ENCODE assay signal across 1 cellular context in genomic region chr19:43594081-43594697, GRCh38.
TF ChIP-seq lines count a peak whose summit lies in the region.

No MANE protein-coding gene starts in this region.

TF ChIP-seq in endothelial cell of umbilical vein, 7 proteins besides CTCF, POLR2A, EP300 and RAD21:
- TF ChIP-seq GATA2 (IDR thresholded peaks at IDR 0.05; ENCODE audit: insufficient read depth, insufficient read length, low read depth, low read length), result no peak
- TF ChIP-seq JUN (IDR thresholded peaks at IDR 0.05; ENCODE audit: borderline replicate concordance, insufficient read depth, insufficient read length, low read depth), result no peak
- TF ChIP-seq, protein P1, sequence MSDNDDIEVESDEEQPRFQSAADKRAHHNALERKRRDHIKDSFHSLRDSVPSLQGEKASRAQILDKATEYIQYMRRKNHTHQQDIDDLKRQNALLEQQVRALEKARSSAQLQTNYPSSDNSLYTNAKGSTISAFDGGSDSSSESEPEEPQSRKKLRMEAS (IDR thresholded peaks at IDR 0.05; ENCODE audit: insufficient read depth, insufficient read length), result no peak
- TF ChIP-seq FOS (IDR thresholded peaks at IDR 0.05; ENCODE audit: borderline replicate concordance, insufficient read depth, low read length), result no peak
- TF ChIP-seq MYC (IDR thresholded peaks at IDR 0.05; ENCODE audit: low read depth, low read length), result no peak
- no peak for TF ChIP-seq POLR2AphosphoS5 (IDR thresholded peaks at IDR 0.05; ENCODE audit: insufficient read depth, low read depth, low read length)
- no peak for TF ChIP-seq EZH2 (IDR thresholded peaks at IDR 0.05; ENCODE audit: borderline replicate concordance, low read depth, low read length, severe bottlenecking)
TF ChIP-seq in endothelial cell of umbilical vein: peak in this region for 0.
